9 cellular contexts compared by ENCODE assay signal in the genomic region with DNA sequence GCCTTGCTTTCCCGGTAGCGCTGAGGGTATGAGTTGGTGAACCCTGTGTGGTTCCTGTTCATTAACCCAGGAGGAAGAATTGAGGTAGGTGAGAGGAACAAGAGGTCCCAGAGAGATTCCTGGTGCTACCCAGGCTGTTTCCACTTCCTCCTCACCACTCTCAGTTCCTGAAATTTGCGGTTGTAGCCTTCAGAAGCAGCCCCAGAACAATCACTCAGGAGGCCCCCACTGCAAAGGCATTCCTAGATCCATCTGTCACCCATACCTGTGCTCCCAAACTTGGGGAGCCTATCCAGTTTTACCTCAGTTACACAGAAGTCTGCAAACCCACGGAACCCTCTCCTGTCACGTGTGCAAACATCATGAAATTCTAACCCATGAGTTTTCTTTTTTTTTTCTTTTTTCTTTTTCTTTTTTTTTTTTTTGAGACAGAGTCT. TPM values are rescaled to one million over a fixed set of nuclear protein-coding genes. Genes with fewer than 3 reads are reported as not detected.
DNase-seq lines count a peak whose midpoint lies in the region; ATAC-seq and TF ChIP-seq lines count a peak whose summit lies in the region.
"Had no signal": no experiment of that assay in that cellular context is flagged by ENCODE, and none has a peak within 500 bp of the region (broad histone marks: within the 10 kb centered on the region; RNA-seq: fewer than 3 reads in every experiment).

No MANE protein-coding gene starts in this region.

- H2AFZ ChIP-seq in OCI-LY3 (ENCODE audit: low read depth, low read length) = no peak overlapping the region

- no peaks in the 10 kb centered on the region for H3K9me3 Mint-ChIP-seq in CD4-positive, CD25-positive, alpha-beta regulatory T cell

- H3K4me3 ChIP-seq in CD4-positive, CD25-positive, alpha-beta regulatory T cell (ENCODE audit: low read depth, low read length) = no peak overlapping the region
- H3K4me3 ChIP-seq in OCI-LY3 (ENCODE audit: low read length) = peak overlapping the region; percentile 53

- H3K4me1 Mint-ChIP-seq in CD4-positive, CD25-positive, alpha-beta regulatory T cell = peaks cover 5 to 13% (median 8%) of the 10 kb centered on the region in 4 donors

- no peaks in the 10 kb centered on the region for H3K27me3 ChIP-seq in CD4-positive, CD25-positive, alpha-beta regulatory T cell (ENCODE audit: control insufficient read depth, insufficient read depth, low read length)
- H3K27me3 ChIP-seq in OCI-LY3 (ENCODE audit: low read depth, low read length) = peaks cover 47% of the 10 kb centered on the region

- no peaks in the 10 kb centered on the region for H4K20me1 ChIP-seq in OCI-LY3 (ENCODE audit: insufficient read depth, low read length)

- H3K36me3 Mint-ChIP-seq in CD4-positive, CD25-positive, alpha-beta regulatory T cell = no peaks in the 10 kb centered on the region

- peak overlapping the region; percentile 70 for H3K4me2 ChIP-seq in OCI-LY3 (ENCODE audit: low read length)

- peak in 1 of 2 donors; percentile 31 for ATAC-seq in CD4-positive, CD25-positive, alpha-beta regulatory T cell (ENCODE audit: low read depth in 2 of 2)
- peak; percentile 76 for ATAC-seq in GM19324 (IDR thresholded peaks at IDR 0.05; ENCODE audit: low FRiP score, unreplicated experiment)
- ATAC-seq in HG03025 (IDR thresholded peaks at IDR 0.05; ENCODE audit: low FRiP score, unreplicated experiment) = peak; percentile 79

- no peaks in the 10 kb centered on the region for H3K9me3 ChIP-seq in CD4-positive, CD25-positive, alpha-beta regulatory T cell (ENCODE audit: control insufficient read depth in 2 of 2, low read length in 2 of 2)
- no peaks in the 10 kb centered on the region for H3K9me3 ChIP-seq in OCI-LY3 (ENCODE audit: insufficient read depth, low read length)

- H3K9ac ChIP-seq in OCI-LY3 (ENCODE audit: low read length) = no peak overlapping the region

- no peaks in the 10 kb centered on the region for H3K36me3 ChIP-seq in CD4-positive, CD25-positive, alpha-beta regulatory T cell (ENCODE audit: control insufficient read depth, insufficient read depth, low read length)
- no peaks in the 10 kb centered on the region for H3K36me3 ChIP-seq in OCI-LY3 (replicated peaks; ENCODE audit: low read depth, low read length)
- H3K36me3 ChIP-seq: WERI-Rb-1 had no signal

- TF ChIP-seq CTCF in OCI-LY3 (IDR thresholded peaks at IDR 0.05; ENCODE audit: low read depth, low read length) = no peak

- DNase-seq in CD4-positive, CD25-positive, alpha-beta regulatory T cell = no peak
- DNase-seq in NCI-H1092 (lab: John Stamatoyannopoulos, UW) (no peak), hypothalamus (lab: John Stamatoyannopoulos, UW) (no peak), HCEC 1CT (no peak)
- no peak for DNase-seq in stimulated activated CD4-positive, alpha-beta T cell treated with anti-CD3 and anti-CD28 coated beads, Interleukin-4, amount 100 ng/mL, for 1 hour
- DNase-seq: WERI-Rb-1 had no signal

- H3K27ac Mint-ChIP-seq in CD4-positive, CD25-positive, alpha-beta regulatory T cell = peak overlapping the region in 2 of 3 donors; percentile 54 to 62

- peaks cover 18% of the 10 kb centered on the region for H3K27me3 Mint-ChIP-seq in CD4-positive, CD25-positive, alpha-beta regulatory T cell

- H3K4me1 ChIP-seq in CD4-positive, CD25-positive, alpha-beta regulatory T cell (ENCODE audit: control insufficient read depth, insufficient read depth, low read length, poor library complexity, severe bottlenecking) = no peaks in the 10 kb centered on the region
- peaks cover 38% of the 10 kb centered on the region for H3K4me1 ChIP-seq in OCI-LY3 (ENCODE audit: low read length)

- no peak overlapping the region for H3K4me3 Mint-ChIP-seq in CD4-positive, CD25-positive, alpha-beta regulatory T cell

- H3K79me2 ChIP-seq in OCI-LY3 (ENCODE audit: low read length) = no peaks in the 10 kb centered on the region

- H3K27ac ChIP-seq in CD4-positive, CD25-positive, alpha-beta regulatory T cell (ENCODE audit: insufficient read depth, low read length, poor library complexity, severe bottlenecking) = no peak overlapping the region
- H3K27ac ChIP-seq in OCI-LY3 (ENCODE audit: low read length) = peak overlapping the region; percentile 70
- H3K27ac ChIP-seq: WERI-Rb-1 had no signal

RNA-seq across cellular contexts. Expression of a gene that starts 9.0 kb away (rescaled TPM):
- 156 TPM for total RNA-seq in CD4-positive, CD25-positive, alpha-beta regulatory T cell
- polyA plus RNA-seq in CD4-positive, CD25-positive, alpha-beta regulatory T cell = 10 to 100 TPM; 41.3 to 68.8 (median 49.1) TPM
